Comparison of ENCODE assay signal across 2 cellular contexts in the genomic region with DNA sequence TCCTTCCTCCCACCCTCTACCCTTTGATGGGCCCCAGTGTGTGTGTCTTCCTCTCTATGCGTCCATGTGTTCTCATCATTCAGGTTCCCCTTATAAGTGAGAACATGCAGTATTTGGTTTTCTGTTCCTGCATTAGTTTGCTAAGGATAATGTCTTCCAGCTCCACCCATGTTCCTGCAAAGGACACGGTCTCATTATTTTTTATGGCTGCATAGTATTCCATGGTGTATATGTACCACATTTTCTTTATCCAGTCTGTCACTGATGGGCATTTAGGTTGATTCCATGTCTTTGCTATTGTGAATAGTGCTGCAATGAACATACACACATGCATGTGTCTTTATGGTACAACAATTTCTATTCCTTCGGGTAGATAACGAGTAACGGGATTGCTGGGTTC. TPM values are rescaled to one million over a fixed set of nuclear protein-coding genes. Genes with fewer than 3 reads are reported as not detected.
DNase-seq lines count a peak whose midpoint lies in the region; ATAC-seq, FAIRE-seq and TF ChIP-seq lines count a peak whose summit lies in the region.
"Not testable (repeated sequence)": the region's sequence is repeated elsewhere in the genome, so short reads cannot be mapped to it uniquely, and the experiment has no call there.

No MANE protein-coding gene starts in this region.

- not testable (repeated sequence) for H3K36me3 ChIP-seq in HEK293 (ENCODE audit: control insufficient read depth in 2 of 2, insufficient read depth in 1 of 2, low read length in 2 of 2); K562 (ENCODE audit: control insufficient read depth, insufficient read depth, low read length)

- ATAC-seq in K562: not testable (repeated sequence)

- not testable (repeated sequence) for TF ChIP-seq RAD21 in K562 (CRISPR knock-in tag; conservative IDR thresholded peaks at IDR 0.05 in 1 of 2, IDR thresholded peaks at IDR 0.05 in 1 of 2)

- H3K9me1 ChIP-seq in K562 (ENCODE audit: control insufficient read depth, insufficient read depth, low read length): not testable (repeated sequence)

- H3K27ac ChIP-seq in HEK293 (ENCODE audit: extremely low read depth, low read depth, low read length); K562 (ENCODE audit: extremely low read depth, low read depth, low read length): not testable (repeated sequence)

- not testable (repeated sequence) for TF ChIP-seq CTCF in HEK293 (tag by site-specific recombination; IDR thresholded peaks at IDR 0.05); K562 (IDR thresholded peaks at IDR 0.05 in 2 of 3, conservative IDR thresholded peaks at IDR 0.05 in 1 of 3; ENCODE audit: insufficient read depth in 2 of 3, low read depth in 1 of 3, low read length in 3 of 3)

- TF ChIP-seq POLR2A in K562 (conservative IDR thresholded peaks at IDR 0.05): not testable (repeated sequence)

- in situ Hi-C loops in K562 (cut with MboI): not testable (repeated sequence)

- H3K79me2 ChIP-seq in K562 (ENCODE audit: control insufficient read depth, insufficient read depth, low read length): not testable (repeated sequence)

- H3K27me3 ChIP-seq in K562 (ENCODE audit: control insufficient read depth in 2 of 2, insufficient read depth in 2 of 2, low read length in 2 of 2): not testable (repeated sequence)

- H3K4me1 ChIP-seq in HEK293 (ENCODE audit: control insufficient read depth, insufficient read depth, low read length): not testable (repeated sequence)
- peaks cover 9 to 13% of the 10 kb centered on the region in 2 experiments; a peak in 3 of 5 replicates for H3K4me1 ChIP-seq in K562 (replicated peaks in 1 of 2; ENCODE audit: control insufficient read depth in 2 of 2, insufficient read depth in 2 of 2, low read length in 2 of 2)

- H3K9me3 ChIP-seq in HEK293 (ENCODE audit: control insufficient read depth, insufficient read depth, low read depth, low read length); K562 (replicated peaks; ENCODE audit: control insufficient read depth, insufficient read depth, low read depth, low read length): not testable (repeated sequence)

- intact Hi-C loops in K562 (cut with micrococcal nuclease): not testable (repeated sequence)

- BruUV-seq in K562 (replicated peaks; lab: Mats Ljungman, UMichigan): not testable (repeated sequence)

- DNase-seq in K562 (ENCODE audit: extremely low read depth in 1 of 4, low spot score in 3 of 4): not testable (repeated sequence)

- FAIRE-seq in K562 (lab: Jason Lieb, UNC): not testable (repeated sequence)

- H2AFZ ChIP-seq in K562 (ENCODE audit: low read depth, low read length): not testable (repeated sequence)

- POLR2A ChIA-PET in HEK293 (lab: Yijun Ruan, JAX); K562 (lab: Yijun Ruan, JAX): not testable (repeated sequence)

- 96% methylated on average over 5 of the region's 5 CpGs for WGBS in K562 (ENCODE audit: insufficient coverage, low coverage, missing lambda C conversion rate)

- CTCF ChIA-PET in HEK293 (lab: Yijun Ruan, JAX); K562 (lab: Yijun Ruan, JAX; ENCODE audit: low intra/inter-chr PET ratio): not testable (repeated sequence)

- H3K4me2 ChIP-seq in K562 (ENCODE audit: insufficient read depth, low read length): not testable (repeated sequence)

- not testable (repeated sequence) for H3K4me3 ChIP-seq in HEK293 (ENCODE audit: low read depth, low read length); K562

- TF ChIP-seq EP300 in K562 (IDR thresholded peaks at IDR 0.05; ENCODE audit: low read length): not testable (repeated sequence)

- H3K9ac ChIP-seq in K562 (ENCODE audit: insufficient read depth in 1 of 2, low read depth in 2 of 2, low read length in 2 of 2): not testable (repeated sequence)

- not testable (repeated sequence) for H4K20me1 ChIP-seq in K562 (replicated peaks; ENCODE audit: control insufficient read depth, insufficient read depth, low read length)

TF ChIP-seq in HEK293, 187 proteins besides CTCF, POLR2A, EP300 and RAD21:
- peak; percentile 92 for TF ChIP-seq ZNF146 (tag by site-specific recombination; IDR thresholded peaks at IDR 0.05)

TF ChIP-seq in K562, 482 proteins besides CTCF, POLR2A, EP300 and RAD21:
- TF ChIP-seq ZNF146 (CRISPR knock-in tag; IDR thresholded peaks at IDR 0.05; ENCODE audit: unreplicated experiment) (peak; percentile 89), RBM25 (IDR thresholded peaks at IDR 0.05; ENCODE audit: low read depth, low read length, severe bottlenecking) (peak; percentile 59), BCOR (IDR thresholded peaks at IDR 0.05) (peak; percentile 57; the same call in 1 of the 2 replicates)

RNA-seq across cellular contexts. Expression of gene PPP1R26, which starts 21.1 kb away (rescaled TPM):
- 19.1 and 41.6 TPM in 2 replicates for total RNA-seq in K562 (2011; cell fraction: chromatin; rRNA removed; ENCODE audit: low replicate concordance)
- total RNA-seq in K562 (2011; cell fraction: nucleolus; rRNA removed): 25.8 and 36.4 TPM in 2 replicates
- total RNA-seq in K562 (2011; cell fraction: nucleoplasm; rRNA removed): 20.5 and 21.5 TPM in 2 replicates
- total RNA-seq in K562 (2014; rRNA removed): 25.1 and 29.6 TPM in 2 replicates
- 8.1 and 11.3 TPM in 2 replicates for total RNA-seq in K562 (2014; rRNA removed; fragmentation: Illumina TruSeq; extraction: Trizol)
- total RNA-seq in K562 (2015; rRNA removed; fragmentation: Illumina TruSeq; extraction: Trizol): 18.2 and 19.4 TPM in 2 replicates
- 23.6 and 26.8 TPM in 2 replicates for total RNA-seq in K562 (2021)
- 8.6 and 9.3 TPM in 2 replicates for polyA plus RNA-seq in K562 (2011; rRNA removed)
- 9.9 and 15.5 TPM in 2 replicates for polyA plus RNA-seq in K562 (2011; cell fraction: cytosol; rRNA removed)
- polyA plus RNA-seq in K562 (2011; cell fraction: nucleus; rRNA removed): 18.4 and 32.2 TPM in 2 replicates
- 19.0 and 28.0 TPM in 2 replicates for polyA plus RNA-seq in K562 (2012)
- polyA plus RNA-seq in K562 (2014; fragmentation: Illumina TruSeq; extraction: Trizol): 8.0 and 12.4 TPM in 2 replicates
- under 1 TPM; 0.77 to 0.89 TPM for polyA plus RNA-seq in K562 (2014; fragmentation: Nextera tagmentation; extraction: Ambion mirVana)
- polyA plus RNA-seq in K562 (2014; rRNA removed): 15.0 and 15.6 TPM in 2 replicates
- 10.1 and 23.5 TPM in 2 replicates for polyA minus RNA-seq in K562 (2011; rRNA and poly(A)+ RNA removed)
- polyA minus RNA-seq in K562 (2011; cell fraction: cytosol; rRNA and poly(A)+ RNA removed): 16.4 and 18.4 TPM in 2 replicates
- 7.4 and 8.1 TPM in 2 replicates for polyA minus RNA-seq in K562 (2011; cell fraction: nucleus; rRNA and poly(A)+ RNA removed)

RNA-seq across cellular contexts. Expression of gene MRPS2, which starts 42.0 kb away (rescaled TPM):
- total RNA-seq in K562 (2011; cell fraction: chromatin; rRNA removed; ENCODE audit: low replicate concordance): 22.8 and 99.4 TPM in 2 replicates
- total RNA-seq in K562 (2011; cell fraction: nucleolus; rRNA removed): 83.4 and 87.4 TPM in 2 replicates
- 44.5 and 53.2 TPM in 2 replicates for total RNA-seq in K562 (2011; cell fraction: nucleoplasm; rRNA removed)
- total RNA-seq in K562 (2014; rRNA removed) (120 and 168 TPM in 2 replicates), K562 (2014; rRNA removed; fragmentation: Illumina TruSeq; extraction: Trizol) (27.3 and 39.7 TPM in 2 replicates), K562 (2015; rRNA removed; fragmentation: Illumina TruSeq; extraction: Trizol) (73.9 and 75.9 TPM in 2 replicates), K562 (2021) (106 and 110 TPM in 2 replicates)
- polyA plus RNA-seq in K562 (2011; rRNA removed) (81.3 and 135 TPM in 2 replicates), K562 (2014; fragmentation: Illumina TruSeq; extraction: Trizol) (167 and 221 TPM in 2 replicates), K562 (2014; fragmentation: Nextera tagmentation; extraction: Ambion mirVana) (10 to 100 TPM in 1 of 2 experiments, 1 to 10 TPM in 1; 8.0 to 10.9 TPM), K562 (2014; rRNA removed) (128 and 133 TPM in 2 replicates)
- 412 and 778 TPM in 2 replicates for polyA plus RNA-seq in K562 (2011; cell fraction: cytosol; rRNA removed)
- 169 and 254 TPM in 2 replicates for polyA plus RNA-seq in K562 (2011; cell fraction: nucleus; rRNA removed)
- 119 and 130 TPM in 2 replicates for polyA plus RNA-seq in K562 (2012)
- polyA minus RNA-seq in K562 (2011; rRNA and poly(A)+ RNA removed): 77.8 and 115 TPM in 2 replicates
- polyA minus RNA-seq in K562 (2011; cell fraction: cytosol; rRNA and poly(A)+ RNA removed): 140 and 152 TPM in 2 replicates
- 44.6 and 49.4 TPM in 2 replicates for polyA minus RNA-seq in K562 (2011; cell fraction: nucleus; rRNA and poly(A)+ RNA removed)
